ENCODE assay signal across 8 cellular contexts in the genomic region with DNA sequence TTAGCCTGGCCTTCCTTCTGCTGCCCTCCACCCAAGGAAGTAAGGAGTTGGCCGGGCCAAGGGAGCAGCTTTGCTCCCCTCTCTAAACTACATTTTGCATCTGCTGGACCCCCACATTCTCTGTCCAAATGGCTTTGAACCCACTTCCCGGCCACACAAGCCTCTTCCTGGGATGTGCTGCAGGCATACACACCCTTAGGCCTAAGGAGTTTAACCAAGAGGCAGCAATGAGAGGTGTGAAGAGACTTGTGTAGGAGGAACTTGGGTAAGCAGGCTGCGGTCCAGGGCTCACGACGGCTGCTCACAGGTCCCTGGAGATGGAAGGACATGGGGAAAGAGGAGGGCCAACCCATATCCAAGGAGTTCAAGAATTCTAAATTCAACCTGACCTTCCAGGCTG.
DNase-seq lines count a peak whose midpoint lies in the region; ATAC-seq and TF ChIP-seq lines count a peak whose summit lies in the region.

No MANE protein-coding gene starts in this region.

- H3K36me3 ChIP-seq in ascending aorta (no peaks in the 10 kb centered on the region), muscle layer of duodenum (ENCODE audit: control insufficient read depth in 1 of 2, insufficient read depth in 2 of 2, low read length in 2 of 2) (no peaks in the 10 kb centered on the region), upper lobe of right lung (no peaks in the 10 kb centered on the region)

- TF ChIP-seq CTCF in ascending aorta (IDR thresholded peaks at IDR 0.05) (no peak), upper lobe of right lung (IDR thresholded peaks at IDR 0.05) (no peak)

- DNase-seq in cardiac septum (ENCODE audit: low spot score) (peak; percentile 79), Right ventricle myocardium superior (no peak), ascending aorta (ENCODE audit: low spot score in 2 of 2) (no peak), upper lobe of right lung (no peak), AG08395 (ENCODE audit: low spot score) (no peak), NCI-H146 treated with DMSO at 0.1 percent for 48 hours (lab: John Stamatoyannopoulos, UW; ENCODE audit: unreplicated experiment) (no peak)

- H3K27ac ChIP-seq in ascending aorta (peak overlapping the region; percentile 35 to 45), muscle layer of duodenum (ENCODE audit: low read length) (peak overlapping the region; percentile 97), upper lobe of right lung (peak overlapping the region; percentile 82)

- H3K4me1 ChIP-seq in ascending aorta (peaks cover 0 to 18% of the 10 kb centered on the region in 2 donors), muscle layer of duodenum (ENCODE audit: control insufficient read depth in 1 of 2, insufficient read depth in 2 of 2, low read length in 2 of 2) (peaks cover 4 to 21% of the 10 kb centered on the region in 2 donors), upper lobe of right lung (peaks cover 20% of the 10 kb centered on the region)

- H3K4me3 ChIP-seq in ascending aorta (no peak overlapping the region), muscle layer of duodenum (ENCODE audit: low read depth in 1 of 2, low read length in 2 of 2) (peak overlapping the region in 1 of 2 donors; percentile 9), upper lobe of right lung (no peak overlapping the region)

- ATAC-seq in Right ventricle myocardium superior (ENCODE audit: poor library complexity) (no peak), upper lobe of right lung (no peak), HG03439 (IDR thresholded peaks at IDR 0.05; ENCODE audit: unreplicated experiment) (no peak)

- intact Hi-C loops in cardiac septum (cut with DNase I), result no loop called here
- intact Hi-C loops in Right ventricle myocardium superior (cut with DNase I), result no loop called here
- intact Hi-C loops in ascending aorta (cut with DNase I), result no loop called here
- intact Hi-C loops in upper lobe of right lung (cut with DNase I), result loop anchor here (10.0 kb wide), 1 partner anchor 62 kb away; no protein-coding TSS in a partner anchor

- H3K27me3 ChIP-seq in ascending aorta (no peaks in the 10 kb centered on the region), muscle layer of duodenum (ENCODE audit: low read depth, low read length) (no peaks in the 10 kb centered on the region), upper lobe of right lung (no peaks in the 10 kb centered on the region)

- H3K9me3 ChIP-seq in ascending aorta, result no peaks in the 10 kb centered on the region
- H3K9me3 ChIP-seq in muscle layer of duodenum (ENCODE audit: control insufficient read depth in 1 of 2, low read length in 2 of 2), result no peaks in the 10 kb centered on the region
- no peaks in the 10 kb centered on the region for H3K9me3 ChIP-seq in upper lobe of right lung

Comparison
In these comparisons a context has a peak if more than half of its experiments do, and no peak if none do; other contexts are left out.
1. H3K27ac ChIP-seq: peak in every context shown above with its lines; median percentile 97 in muscle layer of duodenum; 82 in upper lobe of right lung; 40 in ascending aorta.